In genomic region chr3:171328419-171329082, GRCh38 we compare ENCODE assay signal across 8 cellular contexts.
DNase-seq lines count a peak whose midpoint lies in the region; ATAC-seq and TF ChIP-seq lines count a peak whose summit lies in the region.

No MANE protein-coding gene starts in this region.

- no peak overlapping the region for H3K4me3 ChIP-seq in GM12864 (ENCODE audit: low read depth, low read length)
- no peak overlapping the region for H3K4me3 ChIP-seq in iPS DF 6.9 (ENCODE audit: low read length)

- no peaks in the 10 kb centered on the region for H3K27me3 ChIP-seq in iPS DF 6.9 (ENCODE audit: control insufficient read depth, insufficient read depth, low read length)

- H3K4me1 Mint-ChIP-seq in activated T-cell treated with anti-CD3 and anti-CD28 coated beads, Interleukin-2, amount 50 U/mL, for 4 hours (ENCODE audit: low read depth), result peaks cover 52% of the 10 kb centered on the region

- H3K9me3 Mint-ChIP-seq in activated T-cell treated with anti-CD3 and anti-CD28 coated beads, Interleukin-2, amount 50 U/mL, for 4 hours, result no peaks in the 10 kb centered on the region

- H3K4me1 ChIP-seq in iPS DF 6.9 (ENCODE audit: control insufficient read depth, insufficient read depth, low read length), result no peaks in the 10 kb centered on the region

- peaks cover 4% of the 10 kb centered on the region for H3K36me3 Mint-ChIP-seq in activated T-cell treated with anti-CD3 and anti-CD28 coated beads, Interleukin-2, amount 50 U/mL, for 4 hours (ENCODE audit: insufficient read depth)

- no peaks in the 10 kb centered on the region for H3K27me3 Mint-ChIP-seq in activated T-cell treated with anti-CD3 and anti-CD28 coated beads, Interleukin-2, amount 50 U/mL, for 4 hours (ENCODE audit: low read depth)

- DNase-seq in GM12864 (ENCODE audit: low read depth) (no peak), NCI-H446 (lab: John Stamatoyannopoulos, UW) (peak; percentile 64 to 69), iPS DF 6.9 (ENCODE audit: low read depth, low spot score) (peak; percentile 27), cerebellar cortex (ENCODE audit: low spot score) (no peak), ecto neural progenitor cell (ENCODE audit: low spot score) (no peak), COLO829 (ENCODE audit: low spot score) (no peak)
- peak; percentile 12 for DNase-seq in activated T-cell treated with anti-CD3 and anti-CD28 coated beads, Interleukin-2, amount 50 U/mL, for 4 hours

- H3K27ac ChIP-seq in iPS DF 6.9 (ENCODE audit: low read length), result no peak overlapping the region

- WGBS in iPS DF 6.9 (ENCODE audit: insufficient coverage, insufficient read length), result 100% methylated on average over 1 of the region's 3 CpGs

- H3K9me3 ChIP-seq in iPS DF 6.9 (ENCODE audit: control insufficient read depth, insufficient read depth, low read length), result no peaks in the 10 kb centered on the region

- TF ChIP-seq CTCF in GM12864 (IDR thresholded peaks at IDR 0.05; ENCODE audit: low read depth, low read length, missing control alignments), result peak; percentile 40

- peak; percentile 43 to 54 for ATAC-seq in activated T-cell treated with anti-CD3 and anti-CD28 coated beads, Interleukin-2, amount 50 U/mL, for 4 hours
- ATAC-seq in HG02884 (IDR thresholded peaks at IDR 0.05; ENCODE audit: unreplicated experiment), result no peak

- no peak overlapping the region for H3K4me3 Mint-ChIP-seq in activated T-cell treated with anti-CD3 and anti-CD28 coated beads, Interleukin-2, amount 50 U/mL, for 4 hours

- no peaks in the 10 kb centered on the region for H3K36me3 ChIP-seq in iPS DF 6.9 (ENCODE audit: control insufficient read depth, insufficient read depth, low read length)

Comparison
In these comparisons a context has a peak if more than half of its experiments do, and no peak if none do; other contexts are left out.
1. DNase-seq: peak in NCI-H446 (2 of 2), activated T-cell treated with anti-CD3 and anti-CD28 coated beads, Interleukin-2, amount 50 U/mL, for 4 hours (single experiment) and iPS DF 6.9 (single experiment); none in GM12864 (single experiment), cerebellar cortex (single experiment), ecto neural progenitor cell (single experiment) and COLO829 (single experiment).